11 cellular contexts compared by ENCODE assay signal in the genomic region with DNA sequence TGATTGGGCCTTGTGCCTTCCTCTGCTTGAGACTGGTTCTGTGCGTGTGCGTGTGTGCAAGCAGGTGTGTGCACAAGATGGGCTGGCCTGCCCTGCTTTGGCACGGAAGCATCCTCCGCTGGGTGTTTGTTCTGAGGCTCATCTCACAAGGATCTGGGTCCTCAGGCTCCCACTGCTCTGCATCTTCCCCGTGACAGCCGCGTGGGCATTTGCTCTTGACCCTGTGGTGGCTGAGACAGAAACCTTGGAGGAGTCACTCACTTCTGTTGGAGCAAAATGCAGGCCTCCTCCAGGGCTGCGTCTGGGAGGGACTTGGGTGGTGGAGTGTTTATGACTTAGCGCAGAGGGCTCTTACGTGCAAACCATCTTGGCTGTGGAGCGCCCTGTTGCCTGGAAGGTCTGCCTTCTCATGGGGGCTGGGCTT.
A peak's percentile ranks its signal among the peaks of the same experiment; 100 is the strongest.
DNase-seq lines count a peak whose midpoint lies in the region; ATAC-seq and TF ChIP-seq lines count a peak whose summit lies in the region.
"Had no signal": no experiment of that assay in that cellular context is flagged by ENCODE, and none has a peak within 500 bp of the region (broad histone marks: within the 10 kb centered on the region; RNA-seq: fewer than 3 reads in every experiment).

No MANE protein-coding gene starts in this region.

- H3K36me3 ChIP-seq in CD8-positive, alpha-beta T cell (ENCODE audit: insufficient read depth, low read length) = no peaks in the 10 kb centered on the region
- no peaks in the 10 kb centered on the region; the same call in 1 of the 2 replicates for H3K36me3 ChIP-seq in MG63
- H3K36me3 ChIP-seq: tibial artery had no signal

- H3K9me3 ChIP-seq in CD8-positive, alpha-beta T cell (ENCODE audit: low read length) = no peaks in the 10 kb centered on the region
- H3K9me3 ChIP-seq in MG63 = 0 out of 2 replicates have a peak, but pooled peaks cover 2% of the 10 kb centered on the region
- H3K9me3 ChIP-seq: tibial artery had no signal

- no peaks in the 10 kb centered on the region for H3K36me3 Mint-ChIP-seq in CD8-positive, alpha-beta T cell
- peaks cover 8% of the 10 kb centered on the region for H3K36me3 Mint-ChIP-seq in T-cell
- H3K36me3 Mint-ChIP-seq in neural crest cell (ENCODE audit: low read depth) = peaks cover 2% of the 10 kb centered on the region

- intact Hi-C loops in CD8-positive, alpha-beta T cell (cut with DNase I, micrococcal nuclease) = loop anchor here in 1 of 2 experiments (2.0 kb wide), 2 partner anchors 75 to 119 kb away; no protein-coding TSS in a partner anchor

- TF ChIP-seq CTCF in CD8-positive, alpha-beta T cell (IDR thresholded peaks at IDR 0.05) = no peak
- TF ChIP-seq CTCF in neural crest cell (conservative IDR thresholded peaks at IDR 0.05) = no peak

- peak in 6 of 7 experiments; percentile 9 to 71 (median 36) for DNase-seq in CD8-positive, alpha-beta T cell
- DNase-seq in T-cell (peak in 33 of 34 experiments; percentile 9 to 70 (median 36)), neural crest cell (ENCODE audit: low read depth, low spot score) (no peak), cortex of kidney (lab: John Stamatoyannopoulos, UW) (no peak), MG63 (no peak), medulla oblongata (ENCODE audit: extremely low spot score) (no peak)
- DNase-seq in central memory CD4-positive, alpha-beta T cell = peak; percentile 53
- DNase-seq: KG1 had no signal

- H3K4me3 ChIP-seq in CD8-positive, alpha-beta T cell (ENCODE audit: low read depth, low read length) = peak overlapping the region; percentile 50
- H3K4me3 ChIP-seq in MG63 = no peak overlapping the region
- H3K4me3 ChIP-seq: SK-N-MC, tibial artery had no signal

- H3K27me3 ChIP-seq in CD8-positive, alpha-beta T cell (ENCODE audit: insufficient read depth, low read length) = no peaks in the 10 kb centered on the region
- H3K27me3 ChIP-seq in MG63 = no peaks in the 10 kb centered on the region
- H3K27me3 ChIP-seq: tibial artery had no signal

- H3K27ac Mint-ChIP-seq in CD8-positive, alpha-beta T cell = peak overlapping the region; percentile 98
- H3K27ac Mint-ChIP-seq in T-cell (peak overlapping the region; percentile 97 to 99), neural crest cell (ENCODE audit: unreplicated experiment) (peak overlapping the region; percentile 22)

- CTCF ChIA-PET in CD8-positive, alpha-beta T cell (lab: Charles Lee) = interaction anchor here (1.2 to 2.0 kb wide), 4 partner anchors 75 to 170 kb away, joined by 3 to 4 read pairs (median 3); no protein-coding TSS in a partner anchor
- CTCF ChIA-PET in T-cell (lab: Charles Lee) = no interaction called here

- H3K27ac ChIP-seq in CD8-positive, alpha-beta T cell (ENCODE audit: low read depth, low read length) = peak overlapping the region; percentile 71
- H3K27ac ChIP-seq: SK-N-MC, tibial artery had no signal

- H3K27me3 Mint-ChIP-seq in CD8-positive, alpha-beta T cell (ENCODE audit: low read depth) = no peaks in the 10 kb centered on the region
- H3K27me3 Mint-ChIP-seq in T-cell (no peaks in the 10 kb centered on the region), neural crest cell (ENCODE audit: low read depth) (no peaks in the 10 kb centered on the region)

- peak overlapping the region; percentile 64 for H3K4me3 Mint-ChIP-seq in CD8-positive, alpha-beta T cell
- peak overlapping the region; percentile 67 to 85 (median 75) for H3K4me3 Mint-ChIP-seq in T-cell
- no peak overlapping the region for H3K4me3 Mint-ChIP-seq in neural crest cell

- peaks cover 56% of the 10 kb centered on the region for H3K4me1 ChIP-seq in CD8-positive, alpha-beta T cell (ENCODE audit: insufficient read depth, low read length)

- peaks cover 69% of the 10 kb centered on the region for H3K4me1 Mint-ChIP-seq in CD8-positive, alpha-beta T cell (ENCODE audit: low read depth)
- H3K4me1 Mint-ChIP-seq in T-cell = peaks cover 68 to 76% (median 76%) of the 10 kb centered on the region in 3 donors
- H3K4me1 Mint-ChIP-seq in neural crest cell = peaks cover 55% of the 10 kb centered on the region

- H3K9me3 Mint-ChIP-seq in CD8-positive, alpha-beta T cell = no peaks in the 10 kb centered on the region
- H3K9me3 Mint-ChIP-seq in T-cell (no peaks in the 10 kb centered on the region), neural crest cell (no peaks in the 10 kb centered on the region)

- peak; percentile 60 for ATAC-seq in CD8-positive, alpha-beta T cell
- ATAC-seq in T-cell (replicated peaks in 1 of 4) (peak; percentile 61 to 74 (median 68)), GM18861 (IDR thresholded peaks at IDR 0.05; ENCODE audit: unreplicated experiment) (no peak)

- POLR2A ChIA-PET in CD8-positive, alpha-beta T cell (lab: Charles Lee) = interaction anchor here (1.5 to 1.6 kb wide), 2 partner anchors 14 to 118 kb away, joined by 4 read pairs; no protein-coding TSS in a partner anchor
- POLR2A ChIA-PET in T-cell (lab: Charles Lee) = no interaction called here

Comparison
In these comparisons a context has a peak if more than half of its experiments do, and no peak if none do; other contexts are left out.
1. DNase-seq: peak in CD8-positive, alpha-beta T cell (6 of 7), T-cell (33 of 34) and central memory CD4-positive, alpha-beta T cell (single experiment); none in neural crest cell (single experiment), cortex of kidney (single experiment), MG63 (single experiment) and medulla oblongata (single experiment).
2. H3K27ac Mint-ChIP-seq: peak in every context shown above with its lines; median percentile 98 in CD8-positive, alpha-beta T cell; 98 in T-cell; 22 in neural crest cell.